ENCODE assay signal across 10 cellular contexts in genomic region chr2:43171789-43172188, GRCh38. TPM values are rescaled to one million over a fixed set of nuclear protein-coding genes. Genes with fewer than 3 reads are reported as not detected.
DNase-seq lines count a peak whose midpoint lies in the region; ATAC-seq, FAIRE-seq and TF ChIP-seq lines count a peak whose summit lies in the region.
"Had no signal": no experiment of that assay in that cellular context is flagged by ENCODE, and none has a peak within 500 bp of the region (broad histone marks: within the 10 kb centered on the region; RNA-seq: fewer than 3 reads in every experiment).

No MANE protein-coding gene starts in this region.

- ATAC-seq in HG03139 (IDR thresholded peaks at IDR 0.05; ENCODE audit: unreplicated experiment), result no peak

- H4K20me1 ChIP-seq in endothelial cell of umbilical vein (replicated peaks; ENCODE audit: control insufficient read depth, extremely low read depth, insufficient read depth, low read length), result no peaks in the 10 kb centered on the region

- H3K9me1 ChIP-seq in endothelial cell of umbilical vein (replicated peaks; ENCODE audit: control insufficient read depth, extremely low read depth, insufficient read depth, low read length), result no peaks in the 10 kb centered on the region

- H3K4me1 ChIP-seq in Peyer's patch (peaks cover 15 to 63% (median 44%) of the 10 kb centered on the region in 4 donors), endothelial cell of umbilical vein (ENCODE audit: control insufficient read depth, extremely low read depth, insufficient read depth, low read length) (peaks cover 63% of the 10 kb centered on the region)

- no TSS peak for BruUV-seq in endothelial cell of umbilical vein (replicated peaks; lab: Mats Ljungman, UMichigan)

- H3K9ac ChIP-seq in endothelial cell of umbilical vein (replicated peaks; ENCODE audit: extremely low read depth, insufficient read depth, low read length), result no peak overlapping the region

- intact Hi-C loops in endothelial cell of umbilical vein (cut with micrococcal nuclease), result no loop called here

- FAIRE-seq in endothelial cell of umbilical vein (lab: Jason Lieb, UNC), result peak; percentile 88

- dilution Hi-C loops in endothelial cell of umbilical vein (cut with MboI; ENCODE audit: extremely low pct_ligation_motif_present, low sequenced_read_pairs), result loop anchor here (10.0 kb wide), 1 partner anchor 53 kb away; the partner anchor contains the start of gene ZFP36L2

- H3K4me3 ChIP-seq in Peyer's patch, result no peak overlapping the region
- no peak overlapping the region for H3K4me3 ChIP-seq in endothelial cell of umbilical vein (replicated peaks in 1 of 3; ENCODE audit: insufficient read depth in 1 of 3, low read depth in 1 of 3, low read length in 3 of 3)
- H3K4me3 ChIP-seq in retinal pigment epithelial cell (ENCODE audit: low read length), result no peak overlapping the region

- POLR2A ChIA-PET in endothelial cell of umbilical vein (lab: Charles Lee), result no interaction called here

- no peak overlapping the region for H3K4me2 ChIP-seq in endothelial cell of umbilical vein (ENCODE audit: insufficient read depth, low read length)

- DNase-seq in NCI-H82 (lab: John Stamatoyannopoulos, UW) (peak; percentile 29), NCI-H82 treated with DMSO at 0.1 percent for 48 hours (lab: John Stamatoyannopoulos, UW; ENCODE audit: unreplicated experiment) (no peak), Peyer's patch (peak in 2 of 3 donors; percentile 47 to 73), endothelial cell of umbilical vein (ENCODE audit: low read depth, low spot score) (peak; percentile 72), retinal pigment epithelial cell (ENCODE audit: low read depth) (peak; percentile 15), middle frontal gyrus (ENCODE audit: extremely low spot score, low spot score) (no peak), UCSD-AML1 (lab: John Stamatoyannopoulos, UW; ENCODE audit: unreplicated experiment) (no peak)
- DNase-seq: activated CD8-positive, alpha-beta memory T cell treated with anti-CD3 and anti-CD28 coated beads, Interleukin-2, amount 50 U/mL, for 4 hours; NCI-H1048 had no signal

- CTCF ChIA-PET in endothelial cell of umbilical vein (lab: Charles Lee), result interaction anchor here (0.7 to 4.9 kb wide), 4 partner anchors 49 to 340 kb away, joined by 3 to 71 read pairs (median 6); no protein-coding TSS in a partner anchor

- H3K27ac ChIP-seq in Peyer's patch (peak overlapping the region; percentile 8 to 91 (median 28)), endothelial cell of umbilical vein (ENCODE audit: insufficient read depth, low read depth, low read length) (peak overlapping the region; percentile 6)

- H3K9me3 ChIP-seq in Peyer's patch (no peaks in the 10 kb centered on the region), endothelial cell of umbilical vein (replicated peaks; ENCODE audit: control insufficient read depth, insufficient read depth, low read length) (no peaks in the 10 kb centered on the region)

- H2AFZ ChIP-seq in endothelial cell of umbilical vein (ENCODE audit: low read depth, low read length), result no peak overlapping the region

- no peaks in the 10 kb centered on the region for H3K27me3 ChIP-seq in Peyer's patch
- no peaks in the 10 kb centered on the region for H3K27me3 ChIP-seq in endothelial cell of umbilical vein (ENCODE audit: control insufficient read depth in 2 of 2, insufficient read depth in 2 of 2, low read length in 2 of 2)

- H3K36me3 ChIP-seq in Peyer's patch (no peaks in the 10 kb centered on the region), endothelial cell of umbilical vein (ENCODE audit: control insufficient read depth in 2 of 2, extremely low read depth in 1 of 2, insufficient read depth in 2 of 2, low read length in 2 of 2) (no peaks in the 10 kb centered on the region)

- no peaks in the 10 kb centered on the region for H3K79me2 ChIP-seq in endothelial cell of umbilical vein (ENCODE audit: control insufficient read depth, insufficient read depth, low read length)

- TF ChIP-seq POLR2A in Peyer's patch (IDR thresholded peaks at IDR 0.05), result no peak
- no peak for TF ChIP-seq POLR2A in endothelial cell of umbilical vein (IDR thresholded peaks at IDR 0.05; ENCODE audit: low read depth, low read length)

- no peak for TF ChIP-seq CTCF in Peyer's patch (IDR thresholded peaks at IDR 0.05)
- TF ChIP-seq CTCF in endothelial cell of umbilical vein (IDR thresholded peaks at IDR 0.05; ENCODE audit: extremely low read depth in 1 of 2, insufficient read depth in 1 of 2, low read depth in 1 of 2, low read length in 2 of 2), result no peak
- no peak for TF ChIP-seq CTCF in retinal pigment epithelial cell (conservative IDR thresholded peaks at IDR 0.05; ENCODE audit: low read depth, low read length)

TF ChIP-seq in endothelial cell of umbilical vein, 7 proteins besides CTCF, POLR2A, EP300 and RAD21:
- TF ChIP-seq FOS (IDR thresholded peaks at IDR 0.05; ENCODE audit: borderline replicate concordance, insufficient read depth, low read length) (no peak), POLR2AphosphoS5 (IDR thresholded peaks at IDR 0.05; ENCODE audit: insufficient read depth, low read depth, low read length) (no peak), JUN (IDR thresholded peaks at IDR 0.05; ENCODE audit: borderline replicate concordance, insufficient read depth, insufficient read length, low read depth) (no peak), GATA2 (IDR thresholded peaks at IDR 0.05; ENCODE audit: insufficient read depth, insufficient read length, low read depth, low read length) (no peak), MYC (IDR thresholded peaks at IDR 0.05; ENCODE audit: low read depth, low read length) (no peak)
- TF ChIP-seq, protein P1, sequence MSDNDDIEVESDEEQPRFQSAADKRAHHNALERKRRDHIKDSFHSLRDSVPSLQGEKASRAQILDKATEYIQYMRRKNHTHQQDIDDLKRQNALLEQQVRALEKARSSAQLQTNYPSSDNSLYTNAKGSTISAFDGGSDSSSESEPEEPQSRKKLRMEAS (IDR thresholded peaks at IDR 0.05; ENCODE audit: insufficient read depth, insufficient read length), result no peak
TF ChIP-seq in endothelial cell of umbilical vein: peak in this region for 0.

RNA-seq across cellular contexts. Expression of gene ZFP36L2, which starts 54.6 kb away (rescaled TPM):
- 100 to 1,000 TPM in 3 of 4 donors, 10 to 100 TPM in 1; 90.4 to 227 (median 148) TPM for total RNA-seq in Peyer's patch
- total RNA-seq in endothelial cell of umbilical vein, result 73.4 and 75.9 TPM in 2 replicates
- polyA plus RNA-seq in endothelial cell of umbilical vein, result 13.2 and 14.5 TPM in 2 replicates
- 10.2 and 12.1 TPM in 2 replicates for polyA plus RNA-seq in endothelial cell of umbilical vein (2011; cell fraction: cytosol; rRNA removed)
- 15.6 and 20.8 TPM in 2 replicates for polyA plus RNA-seq in endothelial cell of umbilical vein (2011; cell fraction: nucleus; rRNA removed)
- polyA plus RNA-seq in endothelial cell of umbilical vein (2012), result 28.9 and 35.9 TPM in 2 replicates
- 6.9 and 10.8 TPM in 2 replicates for polyA minus RNA-seq in endothelial cell of umbilical vein
- 20.3 TPM for polyA minus RNA-seq in endothelial cell of umbilical vein (2011; cell fraction: cytosol; rRNA and poly(A)+ RNA removed)
- 11.7 and 17.1 TPM in 2 replicates for polyA minus RNA-seq in endothelial cell of umbilical vein (2011; cell fraction: nucleus; rRNA and poly(A)+ RNA removed)

Comparison
In these comparisons a context has a peak if more than half of its experiments do, and no peak if none do; other contexts are left out.
1. DNase-seq: peak in NCI-H82 (single experiment), Peyer's patch (2 of 3), endothelial cell of umbilical vein (single experiment) and retinal pigment epithelial cell (single experiment); none in NCI-H82 treated with DMSO at 0.1 percent for 48 hours (single experiment), middle frontal gyrus (single experiment) and UCSD-AML1 (single experiment).